In the genomic region with DNA sequence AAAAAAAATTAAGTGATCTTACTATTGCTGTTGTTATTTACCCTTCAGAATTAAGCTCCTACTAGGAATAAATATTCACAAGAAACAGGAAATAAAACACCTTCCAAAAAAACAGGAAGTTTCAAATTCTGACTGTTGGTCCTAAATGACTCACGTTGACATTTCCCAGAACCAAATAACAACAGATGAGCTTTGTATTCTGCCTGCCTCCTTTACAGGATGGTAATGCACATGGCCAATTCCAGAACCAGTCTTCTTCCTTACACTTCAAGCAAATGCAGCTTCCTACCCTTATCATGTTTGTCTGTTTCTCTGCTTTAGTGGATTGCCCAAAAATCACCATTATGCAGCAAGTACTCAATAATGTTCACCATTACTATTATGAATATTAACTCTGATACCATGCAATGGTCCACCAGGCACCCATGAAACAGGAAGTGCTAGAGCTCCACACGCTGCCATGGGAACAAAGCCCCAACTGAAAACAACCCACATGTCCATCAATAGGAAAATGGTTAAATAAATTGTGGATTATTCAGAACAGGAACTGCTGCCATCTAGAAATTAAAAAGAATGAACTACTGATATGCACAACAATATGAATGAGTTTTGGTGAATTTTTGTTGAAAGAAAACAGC, we compare ENCODE assay signal across 12 cellular contexts. TPM values are rescaled to one million over a fixed set of nuclear protein-coding genes. Genes with fewer than 3 reads are reported as not detected.
DNase-seq lines count a peak whose midpoint lies in the region; ATAC-seq and TF ChIP-seq lines count a peak whose summit lies in the region.
"Had no signal": no experiment of that assay in that cellular context is flagged by ENCODE, and none has a peak within 500 bp of the region (broad histone marks: within the 10 kb centered on the region; RNA-seq: fewer than 3 reads in every experiment).

No MANE protein-coding gene starts in this region.

- H3K27ac ChIP-seq in PC-3 (ENCODE audit: low read length) = peak overlapping the region; percentile 43
- H3K27ac ChIP-seq in neural progenitor cell = no peak overlapping the region
- H3K27ac ChIP-seq: cardiac muscle cell, tibial nerve had no signal

- H3K9me3 ChIP-seq in PC-3 (ENCODE audit: low read length) = no peaks in the 10 kb centered on the region
- H3K9me3 ChIP-seq in neural progenitor cell (ENCODE audit: low read depth) = no peaks in the 10 kb centered on the region
- H3K9me3 ChIP-seq: tibial nerve had no signal

- peak overlapping the region; percentile 16; the same call in 1 of the 2 replicates for H2AFZ ChIP-seq in PC-3 (ENCODE audit: low read length)
- H2AFZ ChIP-seq in neural progenitor cell (replicated peaks) = no peak overlapping the region

- H3K9ac ChIP-seq in PC-3 (ENCODE audit: low read length) = no peak overlapping the region; the same call in 1 of the 2 replicates
- no peak overlapping the region for H3K9ac ChIP-seq in neural progenitor cell

- H3K4me1 ChIP-seq in PC-3 (ENCODE audit: insufficient read depth, low read length) (peaks cover 16% of the 10 kb centered on the region), neural progenitor cell (no peaks in the 10 kb centered on the region)

- H4K20me1 ChIP-seq in PC-3 (ENCODE audit: low read length) (no peaks in the 10 kb centered on the region), neural progenitor cell (ENCODE audit: low read depth) (no peaks in the 10 kb centered on the region)

- H3K27me3 Mint-ChIP-seq in activated naive CD4-positive, alpha-beta T cell treated with anti-CD3 and anti-CD28 coated beads, Interleukin-2, amount 10 ng/mL, durations not matched to agents 7 days and 5 days = no peaks in the 10 kb centered on the region
- H3K27me3 Mint-ChIP-seq in neural progenitor cell (ENCODE audit: insufficient read depth, low read depth) = no peaks in the 10 kb centered on the region

- H3F3A ChIP-seq in PC-3 (ENCODE audit: low read length, unreplicated experiment) (no peaks in the 10 kb centered on the region), neural progenitor cell (ENCODE audit: low read depth) (no peaks in the 10 kb centered on the region)

- peaks cover 55% of the 10 kb centered on the region for H3K4me1 Mint-ChIP-seq in activated naive CD4-positive, alpha-beta T cell treated with anti-CD3 and anti-CD28 coated beads, Interleukin-2, amount 10 ng/mL, durations not matched to agents 7 days and 5 days
- H3K4me1 Mint-ChIP-seq in neural progenitor cell = no peaks in the 10 kb centered on the region

- DNase-seq in activated naive CD4-positive, alpha-beta T cell treated with anti-CD3 and anti-CD28 coated beads, Interleukin-2, amount 10 ng/mL, durations not matched to agents 7 days and 5 days = no peak
- no peak for DNase-seq in activated naive CD4-positive, alpha-beta T cell treated with Interleukin-2 at 50 U/mL for 16 hours
- DNase-seq in PC-3 (peak; percentile 46), choroid plexus epithelial cell (ENCODE audit: low read depth) (peak; percentile 5), ecto neural progenitor cell (ENCODE audit: low spot score) (no peak), NCI-H1105 (lab: John Stamatoyannopoulos, UW) (no peak), neural progenitor cell (ENCODE audit: low spot score) (no peak)
- no peak for DNase-seq in stimulated activated CD4-positive, alpha-beta T cell treated with anti-CD3 and anti-CD28 coated beads, Interleukin-4, amount 100 ng/mL, for 24 hours
- DNase-seq: NCI-H2081 treated with DMSO at 0.1 percent for 48 hours had no signal

- H3K27me3 ChIP-seq in PC-3 (ENCODE audit: low read length) (no peaks in the 10 kb centered on the region), neural progenitor cell (no peaks in the 10 kb centered on the region)
- H3K27me3 ChIP-seq: cardiac muscle cell, tibial nerve had no signal

- no peaks in the 10 kb centered on the region for H3K79me2 ChIP-seq in PC-3 (ENCODE audit: low read length)
- H3K79me2 ChIP-seq in neural progenitor cell (ENCODE audit: low read depth) = no peaks in the 10 kb centered on the region

- H3K4me3 ChIP-seq in PC-3 (ENCODE audit: low read length) (no peak overlapping the region), choroid plexus epithelial cell (ENCODE audit: low read depth, low read length) (no peak overlapping the region), neural progenitor cell (no peak overlapping the region)
- H3K4me3 ChIP-seq: cardiac muscle cell, tibial nerve had no signal

- no peaks in the 10 kb centered on the region for H3K9me2 ChIP-seq in PC-3 (replicated peaks; ENCODE audit: low read length)

- peak overlapping the region; percentile 73 for H3K27ac Mint-ChIP-seq in activated naive CD4-positive, alpha-beta T cell treated with anti-CD3 and anti-CD28 coated beads, Interleukin-2, amount 10 ng/mL, durations not matched to agents 7 days and 5 days
- no peak overlapping the region for H3K27ac Mint-ChIP-seq in neural progenitor cell

- no peak overlapping the region for H3K4me3 Mint-ChIP-seq in activated naive CD4-positive, alpha-beta T cell treated with anti-CD3 and anti-CD28 coated beads, Interleukin-2, amount 10 ng/mL, durations not matched to agents 7 days and 5 days
- no peak overlapping the region for H3K4me3 Mint-ChIP-seq in neural progenitor cell

- TF ChIP-seq CTCF in PC-3 (conservative IDR thresholded peaks at IDR 0.05; ENCODE audit: low read depth, low read length) (no peak), choroid plexus epithelial cell (conservative IDR thresholded peaks at IDR 0.05; ENCODE audit: low read depth, low read length) (no peak), neural progenitor cell (IDR thresholded peaks at IDR 0.05) (no peak)

- H3K4me2 ChIP-seq in PC-3 (ENCODE audit: low read length) = peak overlapping the region; percentile 20
- H3K4me2 ChIP-seq in neural progenitor cell = no peak overlapping the region

- peak; percentile 76 for ATAC-seq in PC-3
- ATAC-seq: sciatic nerve had no signal

- no peaks in the 10 kb centered on the region for H3K9me3 Mint-ChIP-seq in activated naive CD4-positive, alpha-beta T cell treated with anti-CD3 and anti-CD28 coated beads, Interleukin-2, amount 10 ng/mL, durations not matched to agents 7 days and 5 days
- no peaks in the 10 kb centered on the region for H3K9me3 Mint-ChIP-seq in neural progenitor cell

- no TSS peak for BruUV-seq in PC-3 (replicated peaks; lab: Mats Ljungman, UMichigan)

- H3K36me3 Mint-ChIP-seq in activated naive CD4-positive, alpha-beta T cell treated with anti-CD3 and anti-CD28 coated beads, Interleukin-2, amount 10 ng/mL, durations not matched to agents 7 days and 5 days = peaks cover 63% of the 10 kb centered on the region
- peaks cover 9% of the 10 kb centered on the region for H3K36me3 Mint-ChIP-seq in neural progenitor cell

- intact Hi-C loops in PC-3 (cut with micrococcal nuclease) = no loop called here

- CTCF ChIA-PET in activated naive CD4-positive, alpha-beta T cell treated with anti-CD3 and anti-CD28 coated beads, Interleukin-2, amount 10 ng/mL, durations not matched to agents 7 days and 5 days (lab: Charles Lee) = interaction anchor here (0.9 to 1.2 kb wide), 2 partner anchors 8 to 12 kb away, joined by 3 to 4 read pairs; partner anchors contain the start of genes CASP9 and DNAJC16
- CTCF ChIA-PET in PC-3 (lab: Charles Lee) = interaction anchor here (0.9 kb wide), 1 partner anchor 12 kb away, joined by 3 read pairs; the partner anchor contains the start of gene DNAJC16

- POLR2A ChIA-PET in PC-3 (lab: Charles Lee; ENCODE audit: unreplicated experiment) = interaction anchor here (0.5 to 0.7 kb wide), 2 partner anchors 9 to 30 kb away, joined by 3 to 4 read pairs; partner anchors contain the start of gene CASP9

- no peaks in the 10 kb centered on the region for H3K36me3 ChIP-seq in PC-3 (ENCODE audit: low read depth, low read length)
- no peaks in the 10 kb centered on the region for H3K36me3 ChIP-seq in neural progenitor cell

RNA-seq across cellular contexts. Expression of gene CASP9, which starts 8.9 kb away (rescaled TPM):
- total RNA-seq in PC-3 (2014; rRNA removed) = 8.0 and 14.0 TPM in 2 replicates
- 12.4 and 18.2 TPM in 2 replicates for total RNA-seq in neural progenitor cell (ENCODE audit: low replicate concordance)

RNA-seq across cellular contexts. Expression of gene DNAJC16, which starts 11.5 kb away (rescaled TPM):
- total RNA-seq in PC-3 (2014; rRNA removed) (9.2 and 11.7 TPM in 2 replicates), neural progenitor cell (ENCODE audit: low replicate concordance) (24.2 and 33.6 TPM in 2 replicates)

RNA-seq across cellular contexts. Expression of gene CELA2B, which starts 39.2 kb away (rescaled TPM):
- total RNA-seq in PC-3 (2014; rRNA removed) (not detected in 2 replicates), neural progenitor cell (ENCODE audit: low replicate concordance) (not detected in 2 replicates)
- total RNA-seq: cardiac muscle cell, sciatic nerve, tibial nerve had no signal

RNA-seq across cellular contexts. Expression of gene CELA2A, which starts 58.6 kb away (rescaled TPM):
- total RNA-seq in PC-3 (2014; rRNA removed) = not detected in 2 replicates
- total RNA-seq in neural progenitor cell (ENCODE audit: low replicate concordance) = not detected in 2 replicates
- total RNA-seq: cardiac muscle cell had no signal

Comparison
In these comparisons a context has a peak if more than half of its experiments do, and no peak if none do; other contexts are left out.
1. DNase-seq: peak in PC-3 (single experiment) and choroid plexus epithelial cell (single experiment); none in activated naive CD4-positive, alpha-beta T cell treated with anti-CD3 and anti-CD28 coated beads, Interleukin-2, amount 10 ng/mL, durations not matched to agents 7 days and 5 days (single experiment), activated naive CD4-positive, alpha-beta T cell treated with Interleukin-2 at 50 U/mL for 16 hours (single experiment), ecto neural progenitor cell (single experiment), NCI-H1105 (single experiment), neural progenitor cell (single experiment) and stimulated activated CD4-positive, alpha-beta T cell treated with anti-CD3 and anti-CD28 coated beads, Interleukin-4, amount 100 ng/mL, for 24 hours (single experiment).